In the genomic region with DNA sequence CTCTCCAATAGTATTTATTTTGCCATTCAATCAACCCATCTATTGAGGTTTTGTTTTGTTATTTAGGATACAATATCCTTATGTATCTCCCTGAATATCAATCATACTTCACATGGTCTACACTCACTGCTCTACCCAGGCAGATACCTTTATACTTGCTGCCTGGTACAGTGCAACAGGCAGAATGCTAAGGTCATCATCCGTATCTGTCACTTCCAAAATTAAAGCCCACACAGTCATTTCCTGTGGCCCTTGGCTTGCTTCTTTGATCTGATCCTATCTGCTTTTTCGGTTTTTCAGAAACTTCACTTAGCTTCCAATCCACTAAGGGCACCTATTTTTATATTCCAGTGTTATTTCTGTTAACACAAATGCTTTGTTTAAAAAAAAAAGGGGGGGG, we compare ENCODE assay signal across 1 cellular context.
TF ChIP-seq lines count a peak whose summit lies in the region.

No MANE protein-coding gene starts in this region.

TF ChIP-seq in K562, 482 proteins besides CTCF, POLR2A, EP300 and RAD21 (continued from another document):
- TF ChIP-seq, protein P1, sequence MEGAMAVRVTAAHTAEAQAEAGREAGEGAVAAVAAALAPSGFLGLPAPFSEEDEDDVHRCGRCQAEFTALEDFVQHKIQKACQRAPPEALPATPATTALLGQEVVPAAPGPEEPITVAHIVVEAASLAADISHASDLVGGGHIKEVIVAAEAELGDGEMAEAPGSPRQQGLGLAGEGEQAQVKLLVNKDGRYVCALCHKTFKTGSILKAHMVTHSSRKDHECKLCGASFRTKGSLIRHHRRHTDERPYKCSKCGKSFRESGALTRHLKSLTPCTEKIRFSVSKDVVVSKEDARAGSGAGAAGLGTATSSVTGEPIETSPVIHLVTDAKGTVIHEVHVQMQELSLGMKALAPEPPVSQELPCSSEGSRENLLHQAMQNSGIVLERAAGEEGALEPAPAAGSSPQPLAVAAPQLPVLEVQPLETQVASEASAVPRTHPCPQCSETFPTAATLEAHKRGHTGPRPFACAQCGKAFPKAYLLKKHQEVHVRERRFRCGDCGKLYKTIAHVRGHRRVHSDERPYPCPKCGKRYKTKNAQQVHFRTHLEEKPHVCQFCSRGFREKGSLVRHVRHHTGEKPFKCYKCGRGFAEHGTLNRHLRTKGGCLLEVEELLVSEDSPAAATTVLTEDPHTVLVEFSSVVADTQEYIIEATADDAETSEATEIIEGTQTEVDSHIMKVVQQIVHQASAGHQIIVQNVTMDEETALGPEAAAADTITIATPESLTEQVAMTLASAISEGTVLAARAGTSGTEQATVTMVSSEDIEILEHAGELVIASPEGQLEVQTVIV (CRISPR knock-in tag; IDR thresholded peaks at IDR 0.05; ENCODE audit: borderline replicate concordance) = no peak
- TF ChIP-seq RNF2 (IDR thresholded peaks at IDR 0.05) = no peak
- TF ChIP-seq ERF (CRISPR knock-in tag; IDR thresholded peaks at IDR 0.05) = no peak
- peak; percentile 24; the same call in 1 of the 2 replicates for TF ChIP-seq CBFA2T2 (conservative IDR thresholded peaks at IDR 0.05)
- TF ChIP-seq TCF7L2 (IDR thresholded peaks at IDR 0.05; ENCODE audit: low read depth, low read length) = no peak
- TF ChIP-seq ZEB2 (IDR thresholded peaks at IDR 0.05) = peak; percentile 48; the same call in 1 of the 2 replicates
- TF ChIP-seq, protein P2, sequence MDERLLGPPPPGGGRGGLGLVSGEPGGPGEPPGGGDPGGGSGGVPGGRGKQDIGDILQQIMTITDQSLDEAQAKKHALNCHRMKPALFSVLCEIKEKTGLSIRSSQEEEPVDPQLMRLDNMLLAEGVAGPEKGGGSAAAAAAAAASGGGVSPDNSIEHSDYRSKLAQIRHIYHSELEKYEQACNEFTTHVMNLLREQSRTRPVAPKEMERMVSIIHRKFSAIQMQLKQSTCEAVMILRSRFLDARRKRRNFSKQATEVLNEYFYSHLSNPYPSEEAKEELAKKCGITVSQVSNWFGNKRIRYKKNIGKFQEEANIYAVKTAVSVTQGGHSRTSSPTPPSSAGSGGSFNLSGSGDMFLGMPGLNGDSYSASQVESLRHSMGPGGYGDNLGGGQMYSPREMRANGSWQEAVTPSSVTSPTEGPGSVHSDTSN (CRISPR knock-in tag; IDR thresholded peaks at IDR 0.05; ENCODE audit: low read depth) = no peak
- TF ChIP-seq, protein P2 (tag; conservative IDR thresholded peaks at IDR 0.05; ENCODE audit: low read depth) = peak; percentile 53
- TF ChIP-seq, protein P3, sequence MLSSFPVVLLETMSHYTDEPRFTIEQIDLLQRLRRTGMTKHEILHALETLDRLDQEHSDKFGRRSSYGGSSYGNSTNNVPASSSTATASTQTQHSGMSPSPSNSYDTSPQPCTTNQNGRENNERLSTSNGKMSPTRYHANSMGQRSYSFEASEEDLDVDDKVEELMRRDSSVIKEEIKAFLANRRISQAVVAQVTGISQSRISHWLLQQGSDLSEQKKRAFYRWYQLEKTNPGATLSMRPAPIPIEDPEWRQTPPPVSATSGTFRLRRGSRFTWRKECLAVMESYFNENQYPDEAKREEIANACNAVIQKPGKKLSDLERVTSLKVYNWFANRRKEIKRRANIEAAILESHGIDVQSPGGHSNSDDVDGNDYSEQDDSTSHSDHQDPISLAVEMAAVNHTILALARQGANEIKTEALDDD (IDR thresholded peaks at IDR 0.05) = no peak
- TF ChIP-seq MTF1 (CRISPR knock-in tag; IDR thresholded peaks at IDR 0.05; ENCODE audit: borderline replicate concordance) = no peak
- TF ChIP-seq TAF7 (tag; IDR thresholded peaks at IDR 0.05) = no peak
- peak; percentile 34; the same call in 1 of the 2 replicates for TF ChIP-seq TCF3 (CRISPR knock-in tag; IDR thresholded peaks at IDR 0.05)
- TF ChIP-seq SNIP1 (IDR thresholded peaks at IDR 0.05; ENCODE audit: low read depth) = no peak
- no peak for TF ChIP-seq ILF3 (IDR thresholded peaks at IDR 0.05; ENCODE audit: borderline replicate concordance)
- no peak for TF ChIP-seq SIN3B (IDR thresholded peaks at IDR 0.05; ENCODE audit: low read depth)
- TF ChIP-seq FOXP1 (CRISPR knock-in tag; IDR thresholded peaks at IDR 0.05) = no peak
- TF ChIP-seq RCOR1 (IDR thresholded peaks at IDR 0.05; ENCODE audit: borderline replicate concordance in 1 of 2, low read depth in 2 of 2, low read length in 2 of 2) = peak in 1 of 2 experiments; percentile 58; a peak in 2 of 4 replicates
- no peak for TF ChIP-seq CEBPB (tag; IDR thresholded peaks at IDR 0.05)
- TF ChIP-seq, protein P4, sequence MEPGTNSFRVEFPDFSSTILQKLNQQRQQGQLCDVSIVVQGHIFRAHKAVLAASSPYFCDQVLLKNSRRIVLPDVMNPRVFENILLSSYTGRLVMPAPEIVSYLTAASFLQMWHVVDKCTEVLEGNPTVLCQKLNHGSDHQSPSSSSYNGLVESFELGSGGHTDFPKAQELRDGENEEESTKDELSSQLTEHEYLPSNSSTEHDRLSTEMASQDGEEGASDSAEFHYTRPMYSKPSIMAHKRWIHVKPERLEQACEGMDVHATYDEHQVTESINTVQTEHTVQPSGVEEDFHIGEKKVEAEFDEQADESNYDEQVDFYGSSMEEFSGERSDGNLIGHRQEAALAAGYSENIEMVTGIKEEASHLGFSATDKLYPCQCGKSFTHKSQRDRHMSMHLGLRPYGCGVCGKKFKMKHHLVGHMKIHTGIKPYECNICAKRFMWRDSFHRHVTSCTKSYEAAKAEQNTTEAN (CRISPR knock-in tag; IDR thresholded peaks at IDR 0.05) = no peak
- no peak for TF ChIP-seq MCM5 (IDR thresholded peaks at IDR 0.05; ENCODE audit: low read depth)
- peak; percentile 63 for TF ChIP-seq MEIS2 (IDR thresholded peaks at IDR 0.05; ENCODE audit: partially characterized antibody)
- 0 out of 2 replicates have a peak, but pooled peaks have one; percentile 72 for TF ChIP-seq SMARCE1 (IDR thresholded peaks at IDR 0.05)
- peak; percentile 47; the same call in 1 of the 2 replicates for TF ChIP-seq MEF2A (IDR thresholded peaks at IDR 0.05; ENCODE audit: control insufficient read depth, low read depth, low read length)
- TF ChIP-seq MCM3 (IDR thresholded peaks at IDR 0.05) = no peak
- peak; percentile 70 for TF ChIP-seq NFE2 (IDR thresholded peaks at IDR 0.05; ENCODE audit: low read depth)
- TF ChIP-seq JUND (IDR thresholded peaks at IDR 0.05; ENCODE audit: borderline replicate concordance, low read depth, low read length) = peak; percentile 40; the same call in 1 of the 2 replicates
- TF ChIP-seq JUND (tag; IDR thresholded peaks at IDR 0.05; ENCODE audit: borderline replicate concordance, low read depth, low read length) = no peak; the same call in 2 of the 3 replicates
- 0 out of 2 replicates have a peak, but pooled peaks have one; percentile 45 for TF ChIP-seq TEAD4 (IDR thresholded peaks at IDR 0.05; ENCODE audit: low read length)
- no peak for TF ChIP-seq TEAD4 (CRISPR knock-in tag; IDR thresholded peaks at IDR 0.05; ENCODE audit: borderline replicate concordance)
- no peak for TF ChIP-seq KDM4B (IDR thresholded peaks at IDR 0.05; ENCODE audit: borderline replicate concordance in 2 of 2, low read depth in 1 of 2)
- TF ChIP-seq TCF7 (IDR thresholded peaks at IDR 0.05; ENCODE audit: borderline replicate concordance) = 0 out of 2 replicates have a peak, but pooled peaks have one; percentile 55
TF ChIP-seq in K562: peak in this region for 33.
